ENCODE assay signal across 1 cellular context in genomic region chr17:50806141-50806643, GRCh38.
A peak's percentile ranks its signal among the peaks of the same experiment; 100 is the strongest.
TF ChIP-seq lines count a peak whose summit lies in the region.

No MANE protein-coding gene starts in this region.

TF ChIP-seq in HepG2, 621 proteins besides CTCF, POLR2A, EP300 and RAD21 (continued from another document):
- TF ChIP-seq MAX (IDR thresholded peaks at IDR 0.05) (peak; percentile 61), ZSCAN20 (CRISPR knock-in tag; IDR thresholded peaks at IDR 0.05; ENCODE audit: borderline replicate concordance) (no peak), ZNF510 (CRISPR knock-in tag; IDR thresholded peaks at IDR 0.05; ENCODE audit: low read depth) (no peak), SOX13 (IDR thresholded peaks at IDR 0.05) (no peak), SOX13 (CRISPR knock-in tag; conservative IDR thresholded peaks at IDR 0.05 in 1 of 2, IDR thresholded peaks at IDR 0.05 in 1 of 2) (0 out of 4 replicates have a peak, but pooled peaks of 1 of the 2 experiments have one; percentile 28), IKZF1 (IDR thresholded peaks at IDR 0.05) (no peak), ZGPAT (CRISPR knock-in tag; IDR thresholded peaks at IDR 0.05) (peak; percentile 42; the same call in 1 of the 2 replicates), SOX5 (CRISPR knock-in tag; IDR thresholded peaks at IDR 0.05; ENCODE audit: borderline replicate concordance) (peak; percentile 29), NFIB (CRISPR knock-in tag; IDR thresholded peaks at IDR 0.05; ENCODE audit: borderline replicate concordance) (peak; percentile 87; the same call in 1 of the 2 replicates), GPN1 (CRISPR knock-in tag; IDR thresholded peaks at IDR 0.05; ENCODE audit: borderline replicate concordance) (no peak), HNF4G (IDR thresholded peaks at IDR 0.05; ENCODE audit: borderline replicate concordance, low read depth, low read length) (peak; percentile 64; the same call in 1 of the 2 replicates), HNF4G (CRISPR knock-in tag; IDR thresholded peaks at IDR 0.05; ENCODE audit: borderline replicate concordance, low read depth) (no peak), NRL (CRISPR knock-in tag; IDR thresholded peaks at IDR 0.05; ENCODE audit: borderline replicate concordance) (peak; percentile 60; the same call in 1 of the 2 replicates), ELF4 (CRISPR knock-in tag; IDR thresholded peaks at IDR 0.05; ENCODE audit: borderline replicate concordance) (no peak), HNF1B (CRISPR knock-in tag; IDR thresholded peaks at IDR 0.05) (0 out of 2 replicates have a peak, but pooled peaks have one; percentile 14), EEA1 (CRISPR knock-in tag; IDR thresholded peaks at IDR 0.05; ENCODE audit: borderline replicate concordance) (no peak), ZBTB42 (CRISPR knock-in tag; IDR thresholded peaks at IDR 0.05) (no peak), ZNF33B (CRISPR knock-in tag; IDR thresholded peaks at IDR 0.05) (peak; percentile 57; the same call in 1 of the 2 replicates), SMC3 (IDR thresholded peaks at IDR 0.05; ENCODE audit: low read length) (peak; percentile 31; the same call in 1 of the 2 replicates), ZNF563 (CRISPR knock-in tag; IDR thresholded peaks at IDR 0.05) (no peak), ZMYM3 (CRISPR knock-in tag; IDR thresholded peaks at IDR 0.05) (peak; percentile 20; the same call in 1 of the 2 replicates), CEBPB (IDR thresholded peaks at IDR 0.05; ENCODE audit: borderline replicate concordance, low read depth, low read length) (peak; percentile 59; the same call in 1 of the 2 replicates), ZFP90 (CRISPR knock-in tag; IDR thresholded peaks at IDR 0.05; ENCODE audit: borderline replicate concordance) (no peak), ZNF891 (CRISPR knock-in tag; IDR thresholded peaks at IDR 0.05) (peak; percentile 79; the same call in 1 of the 2 replicates), ZNF549 (CRISPR knock-in tag; IDR thresholded peaks at IDR 0.05) (no peak), TEAD3 (CRISPR knock-in tag; optimal IDR thresholded peaks at IDR 0.05; ENCODE audit: borderline replicate concordance) (peak; percentile 35), KAT8 (CRISPR knock-in tag; IDR thresholded peaks at IDR 0.05) (0 out of 2 replicates have a peak, but pooled peaks have one; percentile 27)
